In genomic region chr7:118803-119376, GRCh38 we compare ENCODE assay signal across 12 cellular contexts.
DNase-seq lines count a peak whose midpoint lies in the region; ATAC-seq, FAIRE-seq and TF ChIP-seq lines count a peak whose summit lies in the region.
"Had no signal": no experiment of that assay in that cellular context is flagged by ENCODE, and none has a peak within 500 bp of the region (broad histone marks: within the 10 kb centered on the region; RNA-seq: fewer than 3 reads in every experiment).

No MANE protein-coding gene starts in this region.

- TF ChIP-seq RAD21 in liver (IDR thresholded peaks at IDR 0.05) (no peak), HepG2 (CRISPR knock-in tag; IDR thresholded peaks at IDR 0.05) (no peak)

- H3K79me2 ChIP-seq in HepG2 (ENCODE audit: insufficient read depth, low read length), result no peaks in the 10 kb centered on the region

- no peaks in the 10 kb centered on the region for H4K20me1 ChIP-seq in HepG2 (ENCODE audit: insufficient read depth, low read length)

- no peak overlapping the region for H3K9ac ChIP-seq in liver (ENCODE audit: low read depth in 1 of 2, low read length in 2 of 2)
- no peak overlapping the region for H3K9ac ChIP-seq in HepG2 (ENCODE audit: insufficient read depth, low read depth, low read length)

- H3K27me3 Mint-ChIP-seq in naive thymus-derived CD4-positive, alpha-beta T cell, result peaks cover 15 to 38% (median 31%) of the 10 kb centered on the region in 5 donors

- TF ChIP-seq CTCF in liver (IDR thresholded peaks at IDR 0.05; ENCODE audit: low read depth, low read length, missing input control) (no peak), HepG2 (CRISPR knock-in tag; IDR thresholded peaks at IDR 0.05) (no peak)

- no peak for FAIRE-seq in HepG2 (lab: Jason Lieb, UNC)

- H3K4me1 Mint-ChIP-seq in naive thymus-derived CD4-positive, alpha-beta T cell, result peaks cover 0 to 8% (median 0%) of the 10 kb centered on the region in 7 donors

- in situ Hi-C loops in HepG2 (cut with HindIII; ENCODE audit: extremely low pct_ligation_motif_present, low pct_unique_long_range_greater_than_20kb), result no loop called here

- H3K27ac ChIP-seq in liver (ENCODE audit: low read depth in 1 of 2, low read length in 2 of 2) (peak overlapping the region; percentile 46 to 62), HepG2 (ENCODE audit: extremely low read length, insufficient read depth, low read length) (no peak overlapping the region), cingulate gyrus (ENCODE audit: low read depth, low read length) (peak overlapping the region; percentile 41)
- no peak overlapping the region for H3K27ac ChIP-seq in naive thymus-derived CD4-positive, alpha-beta T cell (ENCODE audit: low read depth, low read length)
- H3K27ac ChIP-seq: tibial artery had no signal

- no peaks in the 10 kb centered on the region for H3K27me3 ChIP-seq in liver (ENCODE audit: control insufficient read depth in 4 of 4, insufficient read depth in 4 of 4, low read length in 3 of 4)
- peaks cover 2 to 48% of the 10 kb centered on the region in 2 experiments; a peak in 4 of 5 replicates for H3K27me3 ChIP-seq in HepG2 (ENCODE audit: control insufficient read depth in 1 of 2, insufficient read depth in 2 of 2, low read length in 2 of 2)
- H3K27me3 ChIP-seq in naive thymus-derived CD4-positive, alpha-beta T cell (ENCODE audit: control insufficient read depth in 2 of 2, insufficient read depth in 2 of 2, low read length in 2 of 2), result no peaks in the 10 kb centered on the region
- H3K27me3 ChIP-seq: tibial artery had no signal

- H3K9me3 ChIP-seq in liver (ENCODE audit: control insufficient read depth in 4 of 4, low read length in 3 of 4) (no peaks in the 10 kb centered on the region), HepG2 (ENCODE audit: low read length) (no peaks in the 10 kb centered on the region)
- H3K9me3 ChIP-seq in naive thymus-derived CD4-positive, alpha-beta T cell (ENCODE audit: control insufficient read depth in 2 of 3, low read length in 3 of 3), result no peaks in the 10 kb centered on the region
- H3K9me3 ChIP-seq: tibial artery had no signal

- H3K9me3 Mint-ChIP-seq in naive thymus-derived CD4-positive, alpha-beta T cell, result peaks cover 0 to 12% (median 5%) of the 10 kb centered on the region in 11 donors

- intact Hi-C loops in HepG2 (cut with micrococcal nuclease; ENCODE audit: unreplicated experiment), result no loop called here
- intact Hi-C loops in naive thymus-derived CD4-positive, alpha-beta T cell (cut with micrococcal nuclease), result no loop called here

- no peak for TF ChIP-seq POLR2A in HepG2 (IDR thresholded peaks at IDR 0.05; ENCODE audit: insufficient read depth in 1 of 2, low read depth in 2 of 2, low read length in 2 of 2)

- 76% methylated on average over 27 of the region's 27 CpGs for WGBS in liver
- WGBS in HepG2 (ENCODE audit: low lambda C conversion rate), result 43% methylated on average over 26 of the region's 27 CpGs

- no peak for ATAC-seq in HepG2
- peak; percentile 37 for ATAC-seq in naive thymus-derived CD4-positive, alpha-beta T cell
- no peak for ATAC-seq in GM19455 (IDR thresholded peaks at IDR 0.05; ENCODE audit: unreplicated experiment)
- no peak for ATAC-seq in GM18907 (IDR thresholded peaks at IDR 0.05; ENCODE audit: unreplicated experiment)
- no peak for ATAC-seq in HG03460 (IDR thresholded peaks at IDR 0.05; ENCODE audit: unreplicated experiment)
- no peak for ATAC-seq in HG02759 (IDR thresholded peaks at IDR 0.05; ENCODE audit: unreplicated experiment)

- POLR2A ChIA-PET in HepG2 (lab: Yijun Ruan, JAX), result no interaction called here
- POLR2A ChIA-PET in naive thymus-derived CD4-positive, alpha-beta T cell (lab: Charles Lee), result no interaction called here

- H3K27ac Mint-ChIP-seq in naive thymus-derived CD4-positive, alpha-beta T cell, result no peak overlapping the region
- H3K27ac Mint-ChIP-seq: activated naive CD8-positive, alpha-beta T cell had no signal

- TF ChIP-seq EP300 in HepG2 (IDR thresholded peaks at IDR 0.05; ENCODE audit: low read depth in 2 of 2, low read length in 2 of 2) (no peak), HepG2 (CRISPR knock-in tag; IDR thresholded peaks at IDR 0.05; ENCODE audit: borderline replicate concordance) (no peak)

- H3K36me3 Mint-ChIP-seq in naive thymus-derived CD4-positive, alpha-beta T cell, result peaks cover 0 to 5% (median 0%) of the 10 kb centered on the region in 5 donors
- H3K36me3 Mint-ChIP-seq: activated naive CD8-positive, alpha-beta T cell had no signal

- DNase-seq in HepG2 (ENCODE audit: low spot score), result no peak
- no peak for DNase-seq in naive thymus-derived CD4-positive, alpha-beta T cell
- DNase-seq: ACHN, KG1 had no signal

- CTCF ChIA-PET in HepG2 (lab: Yijun Ruan, JAX; ENCODE audit: low intra/inter-chr PET ratio, low total read pairs), result no interaction called here
- CTCF ChIA-PET in naive thymus-derived CD4-positive, alpha-beta T cell (lab: Charles Lee), result no interaction called here

- no peak overlapping the region for H2AFZ ChIP-seq in HepG2 (ENCODE audit: low read length)

- no TSS peak for BruUV-seq in HepG2 (replicated peaks; lab: Mats Ljungman, UMichigan)

- H3K4me1 ChIP-seq in liver (ENCODE audit: control insufficient read depth in 4 of 4, insufficient read depth in 4 of 4, low read length in 3 of 4) (peaks cover 0 to 18% (median 6%) of the 10 kb centered on the region in 4 donors), HepG2 (ENCODE audit: insufficient read depth, low read length) (peaks cover 10% of the 10 kb centered on the region)
- no peaks in the 10 kb centered on the region for H3K4me1 ChIP-seq in naive thymus-derived CD4-positive, alpha-beta T cell (ENCODE audit: control insufficient read depth in 2 of 2, insufficient read depth in 2 of 2, low read length in 2 of 2)
- H3K4me1 ChIP-seq: tibial artery had no signal

- no peak overlapping the region for H3K4me3 Mint-ChIP-seq in naive thymus-derived CD4-positive, alpha-beta T cell
- H3K4me3 Mint-ChIP-seq: activated naive CD8-positive, alpha-beta T cell had no signal

- H3K4me2 ChIP-seq in HepG2 (ENCODE audit: low read depth, low read length), result no peak overlapping the region

- H3K4me3 ChIP-seq in liver (ENCODE audit: low read depth in 1 of 3, low read length in 3 of 3) (no peak overlapping the region), HepG2 (replicated peaks in 1 of 3; ENCODE audit: insufficient read depth in 1 of 3, low read depth in 2 of 3, low read length in 3 of 3) (no peak overlapping the region)
- H3K4me3 ChIP-seq in naive thymus-derived CD4-positive, alpha-beta T cell (ENCODE audit: low read length), result no peak overlapping the region
- H3K4me3 ChIP-seq: tibial artery had no signal

- H3K36me3 ChIP-seq in liver (ENCODE audit: control insufficient read depth in 4 of 4, insufficient read depth in 3 of 4, low read depth in 1 of 4, low read length in 3 of 4), result no peaks in the 10 kb centered on the region
- H3K36me3 ChIP-seq in HepG2 (replicated peaks in 1 of 2; ENCODE audit: control insufficient read depth in 1 of 2, insufficient read depth in 2 of 2, low read length in 2 of 2), result no peaks in the 10 kb centered on the region
- no peaks in the 10 kb centered on the region for H3K36me3 ChIP-seq in naive thymus-derived CD4-positive, alpha-beta T cell (ENCODE audit: control insufficient read depth in 2 of 3, insufficient read depth in 3 of 3, low read length in 3 of 3)
- H3K36me3 ChIP-seq: tibial artery had no signal

TF ChIP-seq in liver, 16 proteins besides CTCF, POLR2A, EP300 and RAD21 (continues in another document):
- TF ChIP-seq ZBTB33 (IDR thresholded peaks at IDR 0.05), result no peak
- TF ChIP-seq JUND (IDR thresholded peaks at IDR 0.05), result no peak
- TF ChIP-seq YY1 (IDR thresholded peaks at IDR 0.05), result no peak
- no peak for TF ChIP-seq FOXA2 (IDR thresholded peaks at IDR 0.05)
- TF ChIP-seq FOXA1 (IDR thresholded peaks at IDR 0.05), result no peak
- TF ChIP-seq EGR1 (IDR thresholded peaks at IDR 0.05; ENCODE audit: low read depth in 2 of 2), result no peak
- TF ChIP-seq HNF4A (conservative IDR thresholded peaks at IDR 0.05), result no peak
- no peak for TF ChIP-seq TAF1 (conservative IDR thresholded peaks at IDR 0.05)
- no peak for TF ChIP-seq SP1 (IDR thresholded peaks at IDR 0.05)

TF ChIP-seq in HepG2, 621 proteins besides CTCF, POLR2A, EP300 and RAD21 (continues in another document):
- TF ChIP-seq RAD51 (IDR thresholded peaks at IDR 0.05; ENCODE audit: borderline replicate concordance) (no peak), NFE2 (CRISPR knock-in tag; IDR thresholded peaks at IDR 0.05) (no peak), GZF1 (CRISPR knock-in tag; IDR thresholded peaks at IDR 0.05) (no peak), ISX (CRISPR knock-in tag; conservative IDR thresholded peaks at IDR 0.05) (no peak), ZNF841 (CRISPR knock-in tag; IDR thresholded peaks at IDR 0.05; ENCODE audit: borderline replicate concordance) (no peak), HNRNPK (IDR thresholded peaks at IDR 0.05; ENCODE audit: low read depth, low read length, poor library complexity, severe bottlenecking) (no peak), ZBTB8A (CRISPR knock-in tag; IDR thresholded peaks at IDR 0.05; ENCODE audit: borderline replicate concordance, low read depth) (no peak), ZMAT3 (CRISPR knock-in tag; conservative IDR thresholded peaks at IDR 0.05) (no peak), ZBTB43 (CRISPR knock-in tag; conservative IDR thresholded peaks at IDR 0.05) (no peak), KMT2A (CRISPR knock-in tag; IDR thresholded peaks at IDR 0.05) (no peak), ZNF251 (CRISPR knock-in tag; IDR thresholded peaks at IDR 0.05) (no peak), ATF1 (CRISPR knock-in tag; IDR thresholded peaks at IDR 0.05) (no peak), CBFB (CRISPR knock-in tag; IDR thresholded peaks at IDR 0.05) (no peak), ZNF720 (CRISPR knock-in tag; IDR thresholded peaks at IDR 0.05) (no peak), E2F2 (CRISPR knock-in tag; IDR thresholded peaks at IDR 0.05; ENCODE audit: borderline replicate concordance) (no peak)

Comparison
In these comparisons a context has a peak if more than half of its experiments do, and no peak if none do; other contexts are left out.
1. H3K27ac ChIP-seq: peak in liver (2 of 2) and cingulate gyrus (single experiment); none in HepG2 (single experiment) and naive thymus-derived CD4-positive, alpha-beta T cell (single experiment).